25 cellular contexts compared by ENCODE assay signal in the genomic region with DNA sequence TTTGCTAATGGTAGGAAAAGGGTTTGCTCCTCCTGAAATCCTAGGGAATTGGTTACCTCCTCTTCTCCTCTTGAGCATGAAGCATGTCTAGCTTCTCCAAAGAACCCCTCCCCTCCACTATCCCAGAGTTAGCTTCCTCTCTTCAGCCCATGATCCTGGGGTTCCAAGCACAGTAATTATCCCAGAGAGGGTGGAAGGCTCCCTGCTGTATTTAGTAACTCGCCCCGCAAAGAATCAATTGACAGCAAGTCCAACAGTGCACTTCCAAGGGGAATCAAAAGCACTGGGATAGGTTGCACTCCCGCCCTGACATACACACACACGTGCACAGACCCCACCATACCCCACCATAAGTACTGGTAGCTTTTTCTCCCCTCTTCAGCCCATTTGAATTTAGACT. TPM values are rescaled to one million over a fixed set of nuclear protein-coding genes. Genes with fewer than 3 reads are reported as not detected.
"Had no signal": no experiment of that assay in that cellular context is flagged by ENCODE, and none has a peak within 500 bp of the region (broad histone marks: within the 10 kb centered on the region; RNA-seq: fewer than 3 reads in every experiment).

No MANE protein-coding gene starts in this region.

- H3K27me3 ChIP-seq: brain microvascular endothelial cell had no signal

- H3K9me3 Mint-ChIP-seq: activated CD8-positive, alpha-beta T cell treated with anti-CD3 and anti-CD28 coated beads for 36 hours; activated naive CD4-positive, alpha-beta T cell treated with anti-CD3 and anti-CD28 coated beads, Interleukin-2, amount 10 ng/mL, durations not matched to agents 7 days and 5 days; activated naive CD8-positive, alpha-beta T cell treated with anti-CD3 and anti-CD28 coated beads for 36 hours; activated T-helper 2 cell treated with anti-CD3 and anti-CD28 coated beads, Interferon-gamma antibody, Interleukin-2, Interleukin-4, amounts not matched to agents 10 μg/mL and 5 μg/mL and 100 μg/mL, durations not matched to agents 14 hours and 24 hours and 36 hours; IgD-negative memory B cell had no signal

- DNase-seq: activated CD4-positive, alpha-beta T cell treated with anti-CD3 and anti-CD28 coated beads for 4 hours; activated CD8-positive, alpha-beta memory T cell treated with anti-CD3 and anti-CD28 coated beads, Interleukin-2, amount 50 U/mL, for 4 hours; activated CD8-positive, alpha-beta T cell treated with anti-CD3 and anti-CD28 coated beads for 36 hours; activated gamma-delta T cell treated with Interleukin-2 at 50 U/mL for 16 hours; activated naive CD4-positive, alpha-beta T cell treated with anti-CD3 and anti-CD28 coated beads, Interleukin-2, amount 10 ng/mL, durations not matched to agents 7 days and 5 days; activated naive CD8-positive, alpha-beta T cell treated with anti-CD3 and anti-CD28 coated beads for 36 hours; activated T-cell treated with anti-CD3 and anti-CD28 coated beads, Interleukin-2, amount 50 U/mL, for 72 hours; brain microvascular endothelial cell; KG1; NCI-H1048; NCI-H146; NCI-H1930; NCI-H510A treated with DMSO at 0.1 percent for 48 hours; NCI-H69; PC-9; SIG-M5; T-cell; T-helper 2 cell had no signal

- H3K4me1 Mint-ChIP-seq: activated naive CD8-positive, alpha-beta T cell treated with anti-CD3 and anti-CD28 coated beads for 36 hours; T-cell had no signal

- H3K4me3 Mint-ChIP-seq: activated CD8-positive, alpha-beta T cell treated with anti-CD3 and anti-CD28 coated beads for 36 hours; activated naive CD4-positive, alpha-beta T cell treated with anti-CD3 and anti-CD28 coated beads, Interleukin-2, amount 10 ng/mL, durations not matched to agents 7 days and 5 days; activated naive CD8-positive, alpha-beta T cell treated with anti-CD3 and anti-CD28 coated beads for 36 hours; activated T-cell treated with anti-CD3 and anti-CD28 coated beads, Interleukin-2, amount 50 U/mL, for 72 hours; IgD-negative memory B cell; T-cell had no signal

- H3K36me3 Mint-ChIP-seq: activated naive CD4-positive, alpha-beta T cell treated with anti-CD3 and anti-CD28 coated beads, Interleukin-2, amount 10 ng/mL, durations not matched to agents 7 days and 5 days; activated naive CD8-positive, alpha-beta T cell treated with anti-CD3 and anti-CD28 coated beads for 36 hours; IgD-negative memory B cell; T-cell had no signal

- H3K27ac Mint-ChIP-seq: activated CD8-positive, alpha-beta T cell treated with anti-CD3 and anti-CD28 coated beads for 36 hours; activated naive CD4-positive, alpha-beta T cell treated with anti-CD3 and anti-CD28 coated beads, Interleukin-2, amount 10 ng/mL, durations not matched to agents 7 days and 5 days; activated naive CD8-positive, alpha-beta T cell treated with anti-CD3 and anti-CD28 coated beads for 36 hours; activated T-cell treated with anti-CD3 and anti-CD28 coated beads, Interleukin-2, amount 50 U/mL, for 72 hours; activated T-helper 2 cell treated with anti-CD3 and anti-CD28 coated beads, Interferon-gamma antibody, Interleukin-2, Interleukin-4, amounts not matched to agents 10 μg/mL and 5 μg/mL and 100 μg/mL, durations not matched to agents 14 hours and 24 hours and 36 hours; IgD-negative memory B cell; T-cell had no signal

- H3K4me3 ChIP-seq: cardiac muscle cell, PC-9 had no signal

- H3K36me3 ChIP-seq: brain microvascular endothelial cell, cardiac muscle cell had no signal

- H3K27ac ChIP-seq: brain microvascular endothelial cell, cardiac muscle cell, PC-9, VCaP had no signal

RNA-seq across cellular contexts. Expression of gene S100A8, which starts 3.1 kb away (rescaled TPM):
- total RNA-seq: activated CD8-positive, alpha-beta T cell treated with anti-CD3 and anti-CD28 coated beads for 36 hours; activated naive CD8-positive, alpha-beta T cell treated with anti-CD3 and anti-CD28 coated beads for 36 hours; activated T-cell treated with anti-CD3 and anti-CD28 coated beads, Interleukin-2, amount 50 U/mL, for 72 hours; activated T-helper 2 cell treated with anti-CD3 and anti-CD28 coated beads, Interferon-gamma antibody, Interleukin-2, Interleukin-4, amounts not matched to agents 10 μg/mL and 5 μg/mL and 100 μg/mL, durations not matched to agents 14 hours and 24 hours and 36 hours; cardiac muscle cell; LHCN-M2; PC-9 had no signal

RNA-seq across cellular contexts. Expression of gene S100A12, which starts 12.4 kb away (rescaled TPM):
- total RNA-seq: activated CD8-positive, alpha-beta T cell treated with anti-CD3 and anti-CD28 coated beads for 36 hours; activated naive CD8-positive, alpha-beta T cell treated with anti-CD3 and anti-CD28 coated beads for 36 hours; activated T-cell treated with anti-CD3 and anti-CD28 coated beads, Interleukin-2, amount 50 U/mL, for 72 hours; activated T-helper 2 cell treated with anti-CD3 and anti-CD28 coated beads, Interferon-gamma antibody, Interleukin-2, Interleukin-4, amounts not matched to agents 10 μg/mL and 5 μg/mL and 100 μg/mL, durations not matched to agents 14 hours and 24 hours and 36 hours; cardiac muscle cell; LHCN-M2; M059J; PC-9 had no signal
- polyA plus RNA-seq: cardiac muscle cell had no signal

RNA-seq across cellular contexts. Expression of gene S100A7A, which starts 28.5 kb away (rescaled TPM):
- total RNA-seq: activated CD8-positive, alpha-beta T cell treated with anti-CD3 and anti-CD28 coated beads for 36 hours; activated naive CD8-positive, alpha-beta T cell treated with anti-CD3 and anti-CD28 coated beads for 36 hours; activated T-cell treated with anti-CD3 and anti-CD28 coated beads, Interleukin-2, amount 50 U/mL, for 72 hours; activated T-helper 2 cell treated with anti-CD3 and anti-CD28 coated beads, Interferon-gamma antibody, Interleukin-2, Interleukin-4, amounts not matched to agents 10 μg/mL and 5 μg/mL and 100 μg/mL, durations not matched to agents 14 hours and 24 hours and 36 hours; cardiac muscle cell; LHCN-M2; M059J; PC-9; T-cell had no signal
- polyA plus RNA-seq: adipose tissue, cardiac muscle cell, IgD-negative memory B cell had no signal

RNA-seq across cellular contexts. Expression of gene S100A9, which starts 30.1 kb away (rescaled TPM):
- total RNA-seq: activated CD8-positive, alpha-beta T cell treated with anti-CD3 and anti-CD28 coated beads for 36 hours; activated naive CD8-positive, alpha-beta T cell treated with anti-CD3 and anti-CD28 coated beads for 36 hours; activated T-cell treated with anti-CD3 and anti-CD28 coated beads, Interleukin-2, amount 50 U/mL, for 72 hours; activated T-helper 2 cell treated with anti-CD3 and anti-CD28 coated beads, Interferon-gamma antibody, Interleukin-2, Interleukin-4, amounts not matched to agents 10 μg/mL and 5 μg/mL and 100 μg/mL, durations not matched to agents 14 hours and 24 hours and 36 hours; LHCN-M2 had no signal
- polyA plus RNA-seq: cardiac muscle cell had no signal

RNA-seq across cellular contexts. Expression of gene PGLYRP4, which starts 39.1 kb away (rescaled TPM):
- total RNA-seq: activated CD8-positive, alpha-beta T cell treated with anti-CD3 and anti-CD28 coated beads for 36 hours; activated naive CD8-positive, alpha-beta T cell treated with anti-CD3 and anti-CD28 coated beads for 36 hours; activated T-helper 2 cell treated with anti-CD3 and anti-CD28 coated beads, Interferon-gamma antibody, Interleukin-2, Interleukin-4, amounts not matched to agents 10 μg/mL and 5 μg/mL and 100 μg/mL, durations not matched to agents 14 hours and 24 hours and 36 hours; cardiac muscle cell; LHCN-M2; M059J; PC-9; T-cell had no signal
- polyA plus RNA-seq: adipose tissue, IgD-negative memory B cell had no signal
